16 cellular contexts compared by ENCODE assay signal in genomic region chr5:83987513-83988292, GRCh38.
"Had no signal": no experiment of that assay in that cellular context is flagged by ENCODE, and none has a peak within 500 bp of the region (broad histone marks: within the 10 kb centered on the region; RNA-seq: fewer than 3 reads in every experiment).

No MANE protein-coding gene starts in this region.

- H3K4me1 ChIP-seq: pancreas, stomach had no signal

- H3K36me3 Mint-ChIP-seq: activated naive CD4-positive, alpha-beta T cell treated with anti-CD3 and anti-CD28 coated beads, Interleukin-2, amount 10 ng/mL, durations not matched to agents 7 days and 5 days had no signal

- H3K27me3 Mint-ChIP-seq: activated CD4-positive, alpha-beta T cell treated with anti-CD3 and anti-CD28 coated beads, Interleukin-2, amount 10 ng/mL, durations not matched to agents 7 days and 5 days; activated naive CD4-positive, alpha-beta T cell treated with anti-CD3 and anti-CD28 coated beads, Interleukin-2, amount 10 ng/mL, durations not matched to agents 7 days and 5 days had no signal

- H3K4me3 ChIP-seq: pancreas, stomach, thoracic aorta had no signal

- H3K36me3 ChIP-seq: pancreas, stomach, thoracic aorta had no signal

- H3K27ac Mint-ChIP-seq: activated CD4-positive, alpha-beta T cell treated with anti-CD3 and anti-CD28 coated beads, Interleukin-2, amount 10 ng/mL, durations not matched to agents 7 days and 5 days; activated naive CD4-positive, alpha-beta T cell treated with anti-CD3 and anti-CD28 coated beads, Interleukin-2, amount 10 ng/mL, durations not matched to agents 7 days and 5 days had no signal

- H3K4me3 Mint-ChIP-seq: activated CD4-positive, alpha-beta T cell treated with anti-CD3 and anti-CD28 coated beads, Interleukin-2, amount 10 ng/mL, durations not matched to agents 7 days and 5 days; activated naive CD4-positive, alpha-beta T cell treated with anti-CD3 and anti-CD28 coated beads, Interleukin-2, amount 10 ng/mL, durations not matched to agents 7 days and 5 days; neural crest cell had no signal

- H3K27me3 ChIP-seq: pancreas, stomach had no signal

- H3K9me3 Mint-ChIP-seq: activated CD4-positive, alpha-beta T cell treated with anti-CD3 and anti-CD28 coated beads, Interleukin-2, amount 10 ng/mL, durations not matched to agents 7 days and 5 days; activated naive CD4-positive, alpha-beta T cell treated with anti-CD3 and anti-CD28 coated beads, Interleukin-2, amount 10 ng/mL, durations not matched to agents 7 days and 5 days; neural crest cell had no signal

- H3K4me1 Mint-ChIP-seq: activated CD4-positive, alpha-beta T cell treated with anti-CD3 and anti-CD28 coated beads, Interleukin-2, amount 10 ng/mL, durations not matched to agents 7 days and 5 days; activated naive CD4-positive, alpha-beta T cell treated with anti-CD3 and anti-CD28 coated beads, Interleukin-2, amount 10 ng/mL, durations not matched to agents 7 days and 5 days; neural crest cell had no signal

- ATAC-seq: left lobe of liver, pancreas had no signal

- H3K9me3 ChIP-seq: pancreas, stomach, thoracic aorta had no signal

- DNase-seq: activated CD4-positive, alpha-beta T cell treated with anti-CD3 and anti-CD28 coated beads, Interleukin-2, amount 10 ng/mL, durations not matched to agents 7 days and 5 days; activated CD4-positive, CD25-positive, alpha-beta regulatory T cell; activated CD8-positive, alpha-beta memory T cell treated with anti-CD3 and anti-CD28 coated beads for 24 hours; activated naive CD4-positive, alpha-beta T cell treated with anti-CD3 and anti-CD28 coated beads, Interleukin-2, amount 10 ng/mL, durations not matched to agents 7 days and 5 days; caudate nucleus; cortex of kidney; effector memory CD4-positive, alpha-beta T cell; glutamatergic neuron; mesendoderm; pancreas; stimulated activated CD4-positive, alpha-beta T cell treated with anti-CD3 and anti-CD28 coated beads, Interleukin-4, amount 100 ng/mL, for 1 hour; stimulated activated CD8-positive, alpha-beta memory T cell treated with anti-CD3 and anti-CD28 coated beads, Interleukin-4, amount 100 ng/mL, for 48 hours; stomach had no signal
